9 cellular contexts compared by ENCODE assay signal in the genomic region with DNA sequence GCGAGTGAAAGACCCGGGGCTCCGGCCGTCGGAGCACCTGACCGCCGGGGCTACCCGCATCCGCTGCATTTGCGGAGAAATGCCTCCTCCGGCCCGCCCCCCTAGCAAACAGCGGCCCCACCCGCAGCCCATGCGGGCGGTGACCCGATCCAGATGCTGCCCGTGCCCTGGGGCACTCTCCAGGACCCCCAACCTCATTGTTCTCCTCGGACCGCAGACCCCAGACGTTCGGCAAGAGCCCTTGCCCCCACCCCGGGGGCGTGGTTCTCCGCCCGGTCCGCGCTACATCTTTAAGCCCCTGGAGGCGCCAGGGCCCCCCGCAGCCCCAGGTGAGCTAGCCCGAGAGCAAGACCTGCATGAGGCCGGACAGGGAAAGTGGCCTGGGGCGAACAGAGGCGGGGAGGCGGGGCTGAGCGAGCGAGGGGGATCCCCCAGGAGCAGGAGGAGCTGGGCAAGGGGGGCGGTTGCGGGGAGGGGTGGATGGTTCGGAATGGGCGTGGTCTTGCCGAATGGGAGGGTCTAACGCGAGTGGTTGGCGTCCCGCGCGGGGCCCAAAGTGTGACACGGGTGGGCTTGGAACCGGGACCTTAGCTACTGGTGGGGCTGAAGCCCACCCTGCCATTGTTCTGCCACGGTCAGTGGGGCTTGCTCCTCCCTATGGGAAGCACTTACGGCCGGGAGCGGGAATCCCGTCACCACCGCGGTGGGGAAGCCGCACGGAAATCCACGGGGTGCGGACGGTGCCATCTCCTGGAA. TPM values are rescaled to one million over a fixed set of nuclear protein-coding genes. Genes with fewer than 3 reads are reported as not detected.
DNase-seq lines count a peak whose midpoint lies in the region; ATAC-seq and TF ChIP-seq lines count a peak whose summit lies in the region.
"Had no signal": no experiment of that assay in that cellular context is flagged by ENCODE, and none has a peak within 500 bp of the region (broad histone marks: within the 10 kb centered on the region; RNA-seq: fewer than 3 reads in every experiment).

No MANE protein-coding gene starts in this region.

- H3K9me3 Mint-ChIP-seq in WTC11, result no peaks in the 10 kb centered on the region

- H3K4me3 Mint-ChIP-seq in WTC11, result peak overlapping the region; percentile 83

- POLR2A ChIA-PET in BJ (lab: Charles Lee), result no interaction called here
- POLR2A ChIA-PET in WTC11 (lab: Charles Lee), result interaction anchor here (0.6 to 1.1 kb wide), 3 partner anchors 50 to 1233 kb away, joined by 3 to 4 read pairs (median 3); a partner anchor contains a TSS

- peak overlapping the region in 1 of 2 donors; percentile 12 for H3K9ac ChIP-seq in duodenal mucosa (ENCODE audit: low read depth in 1 of 2, low read length in 2 of 2)

- H3K4me2 ChIP-seq in osteoblast (ENCODE audit: insufficient read depth, low read length), result no peak overlapping the region

- no peak overlapping the region for H3K27ac Mint-ChIP-seq in WTC11

- H3K27ac ChIP-seq in duodenal mucosa (ENCODE audit: low read depth, low read length) (no peak overlapping the region), osteoblast (ENCODE audit: low read depth, low read length) (no peak overlapping the region)

- H3K36me3 ChIP-seq in BJ (ENCODE audit: control insufficient read depth, insufficient read depth, low read length), result no peaks in the 10 kb centered on the region
- H3K36me3 ChIP-seq in duodenal mucosa (ENCODE audit: control insufficient read depth in 1 of 2, insufficient read depth in 2 of 2, low read length in 2 of 2), result no peaks in the 10 kb centered on the region
- no peaks in the 10 kb centered on the region for H3K36me3 ChIP-seq in osteoblast (ENCODE audit: insufficient read depth, low read length)

- H4K20me1 ChIP-seq in osteoblast (ENCODE audit: insufficient read depth, low read length), result no peaks in the 10 kb centered on the region

- H3K4me1 ChIP-seq in duodenal mucosa (ENCODE audit: control insufficient read depth in 1 of 2, insufficient read depth in 2 of 2, low read length in 2 of 2) (peaks cover 33 to 42% of the 10 kb centered on the region in 2 donors), osteoblast (ENCODE audit: insufficient read depth, low read length) (no peaks in the 10 kb centered on the region)

- H3K27me3 Mint-ChIP-seq in WTC11 (ENCODE audit: low read depth), result peaks cover 43% of the 10 kb centered on the region

- TF ChIP-seq CTCF in BJ (IDR thresholded peaks at IDR 0.05; ENCODE audit: insufficient read depth, low read depth, low read length), result no peak
- TF ChIP-seq CTCF in WTC11 (IDR thresholded peaks at IDR 0.05), result no peak
- no peak for TF ChIP-seq CTCF in osteoblast (IDR thresholded peaks at IDR 0.05; ENCODE audit: extremely low read depth, low read depth, low read length)

- H3K79me2 ChIP-seq in osteoblast (ENCODE audit: insufficient read depth, low read length), result no peaks in the 10 kb centered on the region

- H3K4me1 Mint-ChIP-seq in WTC11, result peaks cover 41% of the 10 kb centered on the region

- peak; percentile 59 for ATAC-seq in WTC11
- ATAC-seq in HG03045 (IDR thresholded peaks at IDR 0.05; ENCODE audit: unreplicated experiment), result no peak

- CTCF ChIA-PET in BJ (lab: Yijun Ruan, JAX), result interaction anchor here (2.1 to 5.3 kb wide), 3 partner anchors 10 to 84 kb away, joined by 5 to 28 read pairs (median 7); no protein-coding TSS in a partner anchor
- CTCF ChIA-PET in WTC11 (lab: Charles Lee), result interaction anchor here (0.7 to 3.6 kb wide), 13 partner anchors 13 to 183 kb away, joined by 3 to 30 read pairs (median 4); a partner anchor contains a TSS

- peaks cover 27% of the 10 kb centered on the region for H3K27me3 ChIP-seq in BJ (ENCODE audit: control insufficient read depth, insufficient read depth, low read length)
- peaks cover 16 to 25% of the 10 kb centered on the region in 2 donors for H3K27me3 ChIP-seq in duodenal mucosa (ENCODE audit: control insufficient read depth in 1 of 2, insufficient read depth in 2 of 2, low read length in 2 of 2)
- peaks cover 65% of the 10 kb centered on the region for H3K27me3 ChIP-seq in osteoblast (ENCODE audit: insufficient read depth, low read length)

- DNase-seq in BJ (ENCODE audit: low read depth) (no peak), WTC11 (ENCODE audit: low spot score) (peak; percentile 86), osteoblast (ENCODE audit: insufficient read length, low spot score, missing footprints) (peak; percentile 66), dedifferentiated amniotic fluid mesenchymal stem cell (ENCODE audit: extremely low spot score) (no peak), glomerular visceral epithelial cell (ENCODE audit: extremely low spot score) (no peak), hypothalamus (lab: John Stamatoyannopoulos, UW) (no peak)

- H3K9me3 ChIP-seq in duodenal mucosa (ENCODE audit: control insufficient read depth in 1 of 2, low read length in 2 of 2) (no peaks in the 10 kb centered on the region), osteoblast (ENCODE audit: low read depth, low read length) (no peaks in the 10 kb centered on the region)

- no peaks in the 10 kb centered on the region for H3K36me3 Mint-ChIP-seq in WTC11

- H3K4me3 ChIP-seq in BJ (ENCODE audit: low read depth, low read length) (peak overlapping the region; percentile 19; the same call in 1 of the 2 replicates), duodenal mucosa (ENCODE audit: low read depth in 1 of 2, low read length in 2 of 2) (peak overlapping the region; percentile 45 to 51), osteoblast (ENCODE audit: insufficient read depth, low read length) (no peak overlapping the region)

- H2AFZ ChIP-seq in osteoblast (ENCODE audit: low read length), result no peak overlapping the region

TF ChIP-seq in WTC11, 78 proteins besides CTCF, POLR2A, EP300 and RAD21 (continues in another document):
- TF ChIP-seq PRRX2 (CRISPR knock-in tag; IDR thresholded peaks at IDR 0.05) (no peak), ETV6 (CRISPR knock-in tag; IDR thresholded peaks at IDR 0.05) (peak; percentile 2; the same call in 1 of the 2 replicates), SP1 (CRISPR knock-in tag; conservative IDR thresholded peaks at IDR 0.05) (peak; percentile 84; the same call in 1 of the 2 replicates), ZNF671 (CRISPR knock-in tag; IDR thresholded peaks at IDR 0.05) (no peak), ZNF423 (CRISPR knock-in tag; IDR thresholded peaks at IDR 0.05) (peak; percentile 71), FOXP1 (CRISPR knock-in tag; IDR thresholded peaks at IDR 0.05; ENCODE audit: borderline replicate concordance) (peak; percentile 64)
- TF ChIP-seq, protein P1, sequence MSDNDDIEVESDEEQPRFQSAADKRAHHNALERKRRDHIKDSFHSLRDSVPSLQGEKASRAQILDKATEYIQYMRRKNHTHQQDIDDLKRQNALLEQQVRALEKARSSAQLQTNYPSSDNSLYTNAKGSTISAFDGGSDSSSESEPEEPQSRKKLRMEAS (CRISPR knock-in tag; IDR thresholded peaks at IDR 0.05), result peak; percentile 43
- TF ChIP-seq, protein P2, sequence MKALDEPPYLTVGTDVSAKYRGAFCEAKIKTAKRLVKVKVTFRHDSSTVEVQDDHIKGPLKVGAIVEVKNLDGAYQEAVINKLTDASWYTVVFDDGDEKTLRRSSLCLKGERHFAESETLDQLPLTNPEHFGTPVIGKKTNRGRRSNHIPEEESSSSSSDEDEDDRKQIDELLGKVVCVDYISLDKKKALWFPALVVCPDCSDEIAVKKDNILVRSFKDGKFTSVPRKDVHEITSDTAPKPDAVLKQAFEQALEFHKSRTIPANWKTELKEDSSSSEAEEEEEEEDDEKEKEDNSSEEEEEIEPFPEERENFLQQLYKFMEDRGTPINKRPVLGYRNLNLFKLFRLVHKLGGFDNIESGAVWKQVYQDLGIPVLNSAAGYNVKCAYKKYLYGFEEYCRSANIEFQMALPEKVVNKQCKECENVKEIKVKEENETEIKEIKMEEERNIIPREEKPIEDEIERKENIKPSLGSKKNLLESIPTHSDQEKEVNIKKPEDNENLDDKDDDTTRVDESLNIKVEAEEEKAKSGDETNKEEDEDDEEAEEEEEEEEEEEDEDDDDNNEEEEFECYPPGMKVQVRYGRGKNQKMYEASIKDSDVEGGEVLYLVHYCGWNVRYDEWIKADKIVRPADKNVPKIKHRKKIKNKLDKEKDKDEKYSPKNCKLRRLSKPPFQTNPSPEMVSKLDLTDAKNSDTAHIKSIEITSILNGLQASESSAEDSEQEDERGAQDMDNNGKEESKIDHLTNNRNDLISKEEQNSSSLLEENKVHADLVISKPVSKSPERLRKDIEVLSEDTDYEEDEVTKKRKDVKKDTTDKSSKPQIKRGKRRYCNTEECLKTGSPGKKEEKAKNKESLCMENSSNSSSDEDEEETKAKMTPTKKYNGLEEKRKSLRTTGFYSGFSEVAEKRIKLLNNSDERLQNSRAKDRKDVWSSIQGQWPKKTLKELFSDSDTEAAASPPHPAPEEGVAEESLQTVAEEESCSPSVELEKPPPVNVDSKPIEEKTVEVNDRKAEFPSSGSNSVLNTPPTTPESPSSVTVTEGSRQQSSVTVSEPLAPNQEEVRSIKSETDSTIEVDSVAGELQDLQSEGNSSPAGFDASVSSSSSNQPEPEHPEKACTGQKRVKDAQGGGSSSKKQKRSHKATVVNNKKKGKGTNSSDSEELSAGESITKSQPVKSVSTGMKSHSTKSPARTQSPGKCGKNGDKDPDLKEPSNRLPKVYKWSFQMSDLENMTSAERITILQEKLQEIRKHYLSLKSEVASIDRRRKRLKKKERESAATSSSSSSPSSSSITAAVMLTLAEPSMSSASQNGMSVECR (CRISPR knock-in tag; IDR thresholded peaks at IDR 0.05; ENCODE audit: borderline replicate concordance), result 0 out of 2 replicates have a peak, but pooled peaks have one; percentile 40

RNA-seq across cellular contexts. Expression of a gene that starts 6.3 kb away (rescaled TPM):
- 0.20 and 0.44 TPM in 2 replicates for polyA plus RNA-seq in BJ (2011; rRNA removed)
- polyA minus RNA-seq in BJ (2011; rRNA and poly(A)+ RNA removed), result 0.62 TPM in 1 of 2 replicates, not detected in the other
- total RNA-seq in WTC11 (2021) (14.4 to 21.1 TPM (median 17.8 TPM) in 3 replicates), osteoblast (not detected in 2 replicates)
- total RNA-seq: fibroblast of lung had no signal
- polyA plus RNA-seq: fibroblast of lung had no signal

RNA-seq across cellular contexts. Expression of a gene that starts 12.3 kb away (rescaled TPM):
- not detected in 2 replicates for polyA plus RNA-seq in BJ (2011; rRNA removed)
- not detected in 2 replicates for polyA minus RNA-seq in BJ (2011; rRNA and poly(A)+ RNA removed)
- total RNA-seq in WTC11 (2021) (not detected in 3 replicates), osteoblast (not detected in 2 replicates)
- total RNA-seq: fibroblast of lung had no signal
- polyA plus RNA-seq: fibroblast of lung had no signal

RNA-seq across cellular contexts. Expression of a gene that starts 42.5 kb away (rescaled TPM):
- not detected in 2 replicates for polyA plus RNA-seq in BJ (2011; rRNA removed)
- polyA minus RNA-seq in BJ (2011; rRNA and poly(A)+ RNA removed), result not detected in 2 replicates
- total RNA-seq in WTC11 (2021), result 2.8 to 3.7 TPM (median 3.4 TPM) in 3 replicates
- total RNA-seq in osteoblast, result not detected in 2 replicates
- total RNA-seq: fibroblast of lung had no signal

RNA-seq across cellular contexts. Expression of a gene that starts 50.4 kb away (rescaled TPM):
- polyA plus RNA-seq in BJ (2011; rRNA removed), result not detected in 2 replicates
- polyA minus RNA-seq in BJ (2011; rRNA and poly(A)+ RNA removed), result not detected in 2 replicates
- 1,150 to 1,251 TPM (median 1,185 TPM) in 3 replicates for total RNA-seq in WTC11 (2021)
- not detected in 2 replicates for total RNA-seq in osteoblast
- total RNA-seq: fibroblast of lung had no signal

RNA-seq across cellular contexts. Expression of a gene that starts 53.8 kb away (rescaled TPM):
- polyA plus RNA-seq in BJ (2011; rRNA removed), result 8.5 and 12.9 TPM in 2 replicates
- polyA minus RNA-seq in BJ (2011; rRNA and poly(A)+ RNA removed), result 7.7 and 11.2 TPM in 2 replicates
- total RNA-seq in WTC11 (2021) (12.4 to 14.1 TPM (median 14.1 TPM) in 3 replicates), osteoblast (5.8 and 6.2 TPM in 2 replicates)

Comparison
In these comparisons a context has a peak if more than half of its experiments do, and no peak if none do; other contexts are left out.
1. DNase-seq: peak in WTC11 (single experiment) and osteoblast (single experiment); none in BJ (single experiment), dedifferentiated amniotic fluid mesenchymal stem cell (single experiment), glomerular visceral epithelial cell (single experiment) and hypothalamus (0 of 51).
2. RNA of a gene that starts 6.3 kb away (total RNA-seq): 14.4 to 21.1 TPM in WTC11; not detected in osteoblast; every median in the first group is over 10 times any median in the second.